ENCODE assay signal across 8 cellular contexts in genomic region chr22:31346733-31347250, GRCh38. TPM values are rescaled to one million over a fixed set of nuclear protein-coding genes. Genes with fewer than 3 reads are reported as not detected.
DNase-seq lines count a peak whose midpoint lies in the region; ATAC-seq and TF ChIP-seq lines count a peak whose summit lies in the region.

No MANE protein-coding gene starts in this region.

- CTCF ChIA-PET in activated B cell treated with CpG ODN at 0.5 μM for 24 hours (lab: Charles Lee), result interaction anchor here (0.7 to 1.2 kb wide), 2 partner anchors 55 to 63 kb away, joined by 3 read pairs; partner anchors contain the start of gene PIK3IP1

- peak overlapping the region; percentile 83 for H3K27ac Mint-ChIP-seq in activated B cell treated with CpG ODN at 0.5 μM for 24 hours
- peak overlapping the region; percentile 97 for H3K27ac Mint-ChIP-seq in stimulated activated naive B cell treated with anti-CD40 and anti-IgM and Interleukin-4, amounts not matched to agents 10 μg/mL and 1 μg/mL and 100 μg/mL, for 72 hours

- ATAC-seq in activated B cell treated with CpG ODN at 0.5 μM for 24 hours (ENCODE audit: low read depth) (peak; percentile 6), lower lobe of right lung (peak; percentile 3 to 40), GM19455 (IDR thresholded peaks at IDR 0.05; ENCODE audit: unreplicated experiment) (no peak)
- peak; percentile 24 to 28 for ATAC-seq in stimulated activated naive B cell treated with anti-CD40 and anti-IgM and Interleukin-4, amounts not matched to agents 10 μg/mL and 1 μg/mL and 100 μg/mL, for 72 hours (replicated peaks)

- H3K4me3 ChIP-seq in lower lobe of right lung, result peak overlapping the region; percentile 80

- H3K9me3 ChIP-seq in lower lobe of right lung, result no peaks in the 10 kb centered on the region

- H3K4me1 Mint-ChIP-seq in activated B cell treated with CpG ODN at 0.5 μM for 24 hours, result peaks cover 42% of the 10 kb centered on the region
- H3K4me1 Mint-ChIP-seq in stimulated activated naive B cell treated with anti-CD40 and anti-IgM and Interleukin-4, amounts not matched to agents 10 μg/mL and 1 μg/mL and 100 μg/mL, for 72 hours, result peaks cover 34 to 45% of the 10 kb centered on the region in 2 donors

- no peaks in the 10 kb centered on the region for H3K9me3 Mint-ChIP-seq in activated B cell treated with CpG ODN at 0.5 μM for 24 hours
- H3K9me3 Mint-ChIP-seq in stimulated activated naive B cell treated with anti-CD40 and anti-IgM and Interleukin-4, amounts not matched to agents 10 μg/mL and 1 μg/mL and 100 μg/mL, for 72 hours, result no peaks in the 10 kb centered on the region

- peak overlapping the region; percentile 92 for H3K27ac ChIP-seq in lower lobe of right lung

- TF ChIP-seq CTCF in activated B cell treated with CpG ODN at 0.5 μM for 24 hours (IDR thresholded peaks at IDR 0.05) (no peak), lower lobe of right lung (IDR thresholded peaks at IDR 0.05) (no peak)

- DNase-seq in activated T-cell treated with anti-CD3 and anti-CD28 coated beads for 1 hour (ENCODE audit: low read depth), result peak; percentile 16
- DNase-seq in activated T-cell treated with anti-CD3 and anti-CD28 coated beads for 4 hours, result no peak
- DNase-seq in NCI-H1105 treated with DMSO at 0.1 percent for 48 hours (lab: John Stamatoyannopoulos, UW), result peak; percentile 52
- peak; percentile 50 for DNase-seq in activated B cell treated with CpG ODN at 0.5 μM for 24 hours
- DNase-seq in ecto neural progenitor cell (ENCODE audit: low spot score), result peak; percentile 83
- DNase-seq in lower lobe of right lung, result peak; percentile 67
- DNase-seq in stimulated activated naive B cell treated with anti-CD40 and anti-IgM and Interleukin-4, amounts not matched to agents 10 μg/mL and 1 μg/mL and 100 μg/mL, for 72 hours, result peak; percentile 48

- POLR2A ChIA-PET in activated B cell treated with CpG ODN at 0.5 μM for 24 hours (lab: Charles Lee), result interaction anchor here (0.6 to 2.8 kb wide), 26 partner anchors 9 to 1158 kb away, joined by 3 to 68 read pairs (median 4); partner anchors contain the start of genes DEPDC5, DRG1, EIF4ENIF1 and MORC2

- H3K36me3 ChIP-seq in lower lobe of right lung, result peaks cover 15% of the 10 kb centered on the region

- peaks cover 41% of the 10 kb centered on the region for H3K4me1 ChIP-seq in lower lobe of right lung

- intact Hi-C loops in activated B cell treated with CpG ODN at 0.5 μM for 24 hours (cut with micrococcal nuclease) (loop anchor here (1.0 to 10.0 kb wide), 8 partner anchors 53 to 1742 kb away; partner anchors contain the start of genes DRG1, LIMK2, MORC2 and NF2), lower lobe of right lung (cut with DNase I) (no loop called here)

- peaks cover 28% of the 10 kb centered on the region for H3K36me3 Mint-ChIP-seq in activated B cell treated with CpG ODN at 0.5 μM for 24 hours (ENCODE audit: low read depth)
- peaks cover 25 to 35% of the 10 kb centered on the region in 2 donors for H3K36me3 Mint-ChIP-seq in stimulated activated naive B cell treated with anti-CD40 and anti-IgM and Interleukin-4, amounts not matched to agents 10 μg/mL and 1 μg/mL and 100 μg/mL, for 72 hours

- H3K27me3 ChIP-seq in lower lobe of right lung (ENCODE audit: low read depth), result no peaks in the 10 kb centered on the region

- H3K4me3 Mint-ChIP-seq in activated B cell treated with CpG ODN at 0.5 μM for 24 hours, result peak overlapping the region; percentile 85
- H3K4me3 Mint-ChIP-seq in stimulated activated naive B cell treated with anti-CD40 and anti-IgM and Interleukin-4, amounts not matched to agents 10 μg/mL and 1 μg/mL and 100 μg/mL, for 72 hours, result peak overlapping the region; percentile 87 to 93

- H3K27me3 Mint-ChIP-seq in activated B cell treated with CpG ODN at 0.5 μM for 24 hours, result no peaks in the 10 kb centered on the region
- no peaks in the 10 kb centered on the region for H3K27me3 Mint-ChIP-seq in stimulated activated naive B cell treated with anti-CD40 and anti-IgM and Interleukin-4, amounts not matched to agents 10 μg/mL and 1 μg/mL and 100 μg/mL, for 72 hours

RNA-seq across cellular contexts. Expression of gene PATZ1, which starts 0.6 kb away (rescaled TPM):
- total RNA-seq in activated B cell treated with CpG ODN at 0.5 μM for 24 hours (35.4 and 37.4 TPM in 2 replicates), lower lobe of right lung (25.8 TPM)

RNA-seq across cellular contexts. Expression of gene DRG1, which starts 52.6 kb away (rescaled TPM):
- 68.5 and 71.1 TPM in 2 replicates for total RNA-seq in activated B cell treated with CpG ODN at 0.5 μM for 24 hours
- 44.5 TPM for total RNA-seq in lower lobe of right lung

RNA-seq across cellular contexts. Expression of gene PIK3IP1, which starts 54.5 kb away (rescaled TPM):
- total RNA-seq in activated B cell treated with CpG ODN at 0.5 μM for 24 hours (20.3 and 21.0 TPM in 2 replicates), lower lobe of right lung (54.9 TPM)
